Comparison of ENCODE assay signal across 17 cellular contexts in genomic region chr18:57439617-57439975, GRCh38. TPM values are rescaled to one million over a fixed set of nuclear protein-coding genes. Genes with fewer than 3 reads are reported as not detected.
DNase-seq lines count a peak whose midpoint lies in the region; ATAC-seq and TF ChIP-seq lines count a peak whose summit lies in the region.
"Had no signal": no experiment of that assay in that cellular context is flagged by ENCODE, and none has a peak within 500 bp of the region (broad histone marks: within the 10 kb centered on the region; RNA-seq: fewer than 3 reads in every experiment).

No MANE protein-coding gene starts in this region.

- no peak for DNase-seq in activated T-cell treated with anti-CD3 and anti-CD28 coated beads, Interleukin-2, amount 50 U/mL, for 72 hours
- DNase-seq in activated T-cell treated with anti-CD3 and anti-CD28 coated beads for 4 hours (no peak), amygdala (lab: John Stamatoyannopoulos, UW) (no peak), upper lobe of right lung (no peak)
- DNase-seq: body of pancreas; DMS79; dorsolateral prefrontal cortex; hypothalamus; NCI-H1694 treated with DMSO at 0.1 percent for 48 hours; stimulated activated CD4-positive, alpha-beta T cell treated with anti-CD3 and anti-CD28 coated beads, Interleukin-12 subunit alpha, Interleukin-12 subunit beta, amount 100 ng/mL, for 4 hours had no signal

- no peak overlapping the region for H3K9ac ChIP-seq in HUES64 (ENCODE audit: low read depth, low read length)
- H3K9ac ChIP-seq in iPS-20b (ENCODE audit: low read depth, low read length) = no peak overlapping the region
- no peak overlapping the region for H3K9ac ChIP-seq in rectal smooth muscle tissue (ENCODE audit: low read length)

- peaks cover 81% of the 10 kb centered on the region for H3K27me3 Mint-ChIP-seq in activated T-cell treated with anti-CD3 and anti-CD28 coated beads, Interleukin-2, amount 50 U/mL, for 72 hours (ENCODE audit: low read depth)

- H3K4me1 ChIP-seq in HUES64 (ENCODE audit: insufficient read depth, low read length) (peaks cover 30% of the 10 kb centered on the region), iPS-20b (ENCODE audit: insufficient read depth, low read length) (peaks cover 10% of the 10 kb centered on the region; the same call in 1 of the 2 replicates), rectal smooth muscle tissue (ENCODE audit: control insufficient read depth, insufficient read depth, low read length) (peaks cover 1% of the 10 kb centered on the region), upper lobe of right lung (peaks cover 16% of the 10 kb centered on the region)

- peak overlapping the region; percentile 34 for H3K27ac Mint-ChIP-seq in activated T-cell treated with anti-CD3 and anti-CD28 coated beads, Interleukin-2, amount 50 U/mL, for 72 hours

- H3K4me3 Mint-ChIP-seq in activated T-cell treated with anti-CD3 and anti-CD28 coated beads, Interleukin-2, amount 50 U/mL, for 72 hours = peak overlapping the region; percentile 81 to 84

- peaks cover 45% of the 10 kb centered on the region for H3K4me1 Mint-ChIP-seq in activated T-cell treated with anti-CD3 and anti-CD28 coated beads, Interleukin-2, amount 50 U/mL, for 72 hours (ENCODE audit: low read depth)

- no peaks in the 10 kb centered on the region for H3K9me3 Mint-ChIP-seq in activated T-cell treated with anti-CD3 and anti-CD28 coated beads, Interleukin-2, amount 50 U/mL, for 72 hours

- intact Hi-C loops in upper lobe of right lung (cut with DNase I) = no loop called here

- H3K36me3 ChIP-seq in HUES64 (ENCODE audit: insufficient read depth, low read length) = no peaks in the 10 kb centered on the region
- H3K36me3 ChIP-seq in iPS-20b (ENCODE audit: insufficient read depth, low read depth, low read length) = no peaks in the 10 kb centered on the region
- no peaks in the 10 kb centered on the region for H3K36me3 ChIP-seq in rectal smooth muscle tissue (ENCODE audit: control insufficient read depth, insufficient read depth, low read length)
- no peaks in the 10 kb centered on the region for H3K36me3 ChIP-seq in upper lobe of right lung
- H3K36me3 ChIP-seq: pancreas had no signal

- H3K9me3 ChIP-seq in HUES64 (ENCODE audit: insufficient read depth, low read depth, low read length) (no peaks in the 10 kb centered on the region), iPS-20b (ENCODE audit: insufficient read depth, low read depth, low read length) (no peaks in the 10 kb centered on the region; the same call in 1 of the 2 replicates), upper lobe of right lung (no peaks in the 10 kb centered on the region)
- H3K9me3 ChIP-seq: body of pancreas, pancreas had no signal

- no peak for ATAC-seq in activated T-cell treated with anti-CD3 and anti-CD28 coated beads, Interleukin-2, amount 50 U/mL, for 72 hours (replicated peaks in 1 of 2)
- no peak for ATAC-seq in HG02759 (IDR thresholded peaks at IDR 0.05; ENCODE audit: unreplicated experiment)
- no peak for ATAC-seq in upper lobe of right lung
- ATAC-seq: body of pancreas, Panc1, pancreas had no signal

- H3K36me3 Mint-ChIP-seq in activated T-cell treated with anti-CD3 and anti-CD28 coated beads, Interleukin-2, amount 50 U/mL, for 72 hours (ENCODE audit: insufficient read depth in 2 of 2) = peaks cover 8 to 10% of the 10 kb centered on the region in 2 donors

- H3K4me3 ChIP-seq in HUES64 (ENCODE audit: low read length) = peak overlapping the region; percentile 49
- H3K4me3 ChIP-seq in iPS-20b (ENCODE audit: low read length) = peak overlapping the region; percentile 42; the same call in 1 of the 2 replicates
- H3K4me3 ChIP-seq in rectal smooth muscle tissue (ENCODE audit: low read length) = peak overlapping the region; percentile 9
- no peak overlapping the region for H3K4me3 ChIP-seq in upper lobe of right lung
- H3K4me3 ChIP-seq: body of pancreas had no signal

- no peak overlapping the region for H3K27ac ChIP-seq in HUES64 (ENCODE audit: low read depth, low read length)
- H3K27ac ChIP-seq in iPS-20b (ENCODE audit: low read length) = no peak overlapping the region
- H3K27ac ChIP-seq in rectal smooth muscle tissue (ENCODE audit: low read depth, low read length) = no peak overlapping the region
- H3K27ac ChIP-seq in upper lobe of right lung = no peak overlapping the region
- H3K27ac ChIP-seq: body of pancreas, dorsolateral prefrontal cortex, HL-60, pancreas had no signal

- H3K27me3 ChIP-seq in HUES64 (ENCODE audit: insufficient read depth, low read length) (peaks cover 93% of the 10 kb centered on the region), iPS-20b (ENCODE audit: insufficient read depth, low read length) (peaks cover 93% of the 10 kb centered on the region), rectal smooth muscle tissue (ENCODE audit: control insufficient read depth, insufficient read depth, low read length) (peaks cover 56% of the 10 kb centered on the region), upper lobe of right lung (peaks cover 90% of the 10 kb centered on the region)

- WGBS in HUES64 = under 1% methylated on average over 26 of the region's 26 CpGs

- no peak for TF ChIP-seq CTCF in upper lobe of right lung (IDR thresholded peaks at IDR 0.05)

RNA-seq across cellular contexts. Expression of gene ONECUT2, which starts 4.4 kb away (rescaled TPM):
- under 1 TPM; 0.02 TPM for total RNA-seq in activated T-cell treated with anti-CD3 and anti-CD28 coated beads, Interleukin-2, amount 50 U/mL, for 72 hours
- 1.00 TPM for polyA plus RNA-seq in HUES64 (2013, experiment 1 of 2)
- 1.6 TPM for polyA plus RNA-seq in HUES64 (2013, experiment 2 of 2)
- 0.03 TPM for total RNA-seq in upper lobe of right lung
